In genomic region chr14:79383031-79383430, GRCh38 we compare ENCODE assay signal across 20 cellular contexts.
DNase-seq lines count a peak whose midpoint lies in the region; ATAC-seq and TF ChIP-seq lines count a peak whose summit lies in the region.
"Had no signal": no experiment of that assay in that cellular context is flagged by ENCODE, and none has a peak within 500 bp of the region (broad histone marks: within the 10 kb centered on the region; RNA-seq: fewer than 3 reads in every experiment).

No MANE protein-coding gene starts in this region.

- no peaks in the 10 kb centered on the region for H3K4me1 Mint-ChIP-seq in neural crest cell
- H3K4me1 Mint-ChIP-seq: B cell had no signal

- no peaks in the 10 kb centered on the region for H3K4me1 ChIP-seq in lower lobe of right lung
- H3K4me1 ChIP-seq: BLaER1, Caco-2 had no signal

- no peaks in the 10 kb centered on the region for H3K27me3 ChIP-seq in lower lobe of right lung (ENCODE audit: low read depth)
- H3K27me3 ChIP-seq: BLaER1 had no signal

- intact Hi-C loops in lower lobe of right lung (cut with DNase I): no loop called here

- H3K4me3 ChIP-seq in lower lobe of right lung: no peak overlapping the region
- H3K4me3 ChIP-seq: BLaER1, GM23338 had no signal

- no peaks in the 10 kb centered on the region for H3K36me3 ChIP-seq in lower lobe of right lung
- H3K36me3 ChIP-seq: BLaER1 had no signal

- no peak overlapping the region for H3K27ac ChIP-seq in lower lobe of right lung
- H3K27ac ChIP-seq: 22Rv1, BLaER1, C4-2B had no signal

- H3K9me3 ChIP-seq in lower lobe of right lung: no peaks in the 10 kb centered on the region
- H3K9me3 ChIP-seq: BLaER1, Caco-2 had no signal

- DNase-seq in DMS 273 (lab: John Stamatoyannopoulos, UW; ENCODE audit: unreplicated experiment) (peak; percentile 25), DMS 273 treated with DMSO at 0.1 percent for 48 hours (lab: John Stamatoyannopoulos, UW) (no peak), NCI-H446 treated with DMSO at 0.1 percent for 48 hours (lab: John Stamatoyannopoulos, UW) (peak; percentile 53), cerebellar nuclear complex (lab: John Stamatoyannopoulos, UW) (peak; percentile 25 to 84), neural crest cell (ENCODE audit: low read depth, low spot score) (no peak), lower lobe of right lung (no peak), NCI-H2196 treated with DMSO at 0.1 percent for 48 hours (lab: John Stamatoyannopoulos, UW; ENCODE audit: unreplicated experiment) (no peak)
- DNase-seq in activated CD4-positive, CD25-positive, alpha-beta regulatory T cell (lab: John Stamatoyannopoulos, UW): no peak
- DNase-seq: Caco-2; CD4-positive, CD25-positive, alpha-beta regulatory T cell; CD8-positive, alpha-beta T cell; DMS53; DMS79 treated with DMSO at 0.1 percent for 48 hours; H9 had no signal

- H3K9me3 Mint-ChIP-seq in neural crest cell: no peaks in the 10 kb centered on the region
- H3K9me3 Mint-ChIP-seq: GM23338 had no signal

- no peak overlapping the region for H3K4me3 Mint-ChIP-seq in neural crest cell
- H3K4me3 Mint-ChIP-seq: B cell; CD4-positive, CD25-positive, alpha-beta regulatory T cell; CD8-positive, alpha-beta T cell; GM23338; H9 had no signal

- no peak for ATAC-seq in lower lobe of right lung
- ATAC-seq: CD8-positive, alpha-beta T cell; GM23338; HCT116 had no signal

- H3K27me3 Mint-ChIP-seq in neural crest cell (ENCODE audit: low read depth): no peaks in the 10 kb centered on the region
- H3K27me3 Mint-ChIP-seq: B cell; CD4-positive, CD25-positive, alpha-beta regulatory T cell had no signal

- TF ChIP-seq CTCF in neural crest cell (conservative IDR thresholded peaks at IDR 0.05): no peak
- TF ChIP-seq CTCF in lower lobe of right lung (IDR thresholded peaks at IDR 0.05): no peak

- peak overlapping the region; percentile 6 for H3K27ac Mint-ChIP-seq in neural crest cell (ENCODE audit: unreplicated experiment)
- H3K27ac Mint-ChIP-seq: B cell; CD4-positive, CD25-positive, alpha-beta regulatory T cell; CD8-positive, alpha-beta T cell; GM23338; H9 had no signal

- H3K36me3 Mint-ChIP-seq in neural crest cell (ENCODE audit: low read depth): no peaks in the 10 kb centered on the region
- H3K36me3 Mint-ChIP-seq: CD4-positive, CD25-positive, alpha-beta regulatory T cell; CD8-positive, alpha-beta T cell had no signal

Comparison
In these comparisons a context has a peak if more than half of its experiments do, and no peak if none do; other contexts are left out.
1. DNase-seq: peak in DMS 273 (single experiment), NCI-H446 treated with DMSO at 0.1 percent for 48 hours (single experiment) and cerebellar nuclear complex (2 of 2); none in DMS 273 treated with DMSO at 0.1 percent for 48 hours (single experiment), neural crest cell (single experiment), lower lobe of right lung (single experiment), activated CD4-positive, CD25-positive, alpha-beta regulatory T cell (0 of 4) and NCI-H2196 treated with DMSO at 0.1 percent for 48 hours (single experiment).